In genomic region chr12:121095544-121096198, GRCh38 we compare ENCODE assay signal across 8 cellular contexts. TPM values are rescaled to one million over a fixed set of nuclear protein-coding genes. Genes with fewer than 3 reads are reported as not detected.
A peak's percentile ranks its signal among the peaks of the same experiment; 100 is the strongest.
DNase-seq lines count a peak whose midpoint lies in the region; ATAC-seq, FAIRE-seq and TF ChIP-seq lines count a peak whose summit lies in the region.

No MANE protein-coding gene starts in this region.

- H3K36me3 Mint-ChIP-seq in natural killer cell treated with Interleukin-12 subunit alpha and Interleukin-12 subunit beta and Interleukin-15 and Interleukin-18, amount 100 ng/mL, for 72 hours = peaks cover 12% of the 10 kb centered on the region
- no peaks in the 10 kb centered on the region for H3K36me3 Mint-ChIP-seq in stimulated activated effector memory CD8-positive, alpha-beta T cell treated with anti-CD3 and anti-CD28 coated beads, Interleukin-12 subunit alpha, Interleukin-12 subunit beta, amount 100 ng/mL, for 72 hours

- ATAC-seq in natural killer cell treated with Interleukin-12 subunit alpha and Interleukin-12 subunit beta and Interleukin-15 and Interleukin-18, amount 100 ng/mL, for 72 hours = peak; percentile 89 to 92
- ATAC-seq in stimulated activated effector memory CD8-positive, alpha-beta T cell treated with anti-CD3 and anti-CD28 coated beads, Interleukin-12 subunit alpha, Interleukin-12 subunit beta, amount 100 ng/mL, for 72 hours = peak; percentile 93
- no peak for ATAC-seq in GM18867 (IDR thresholded peaks at IDR 0.05; ENCODE audit: unreplicated experiment)

- peaks cover 37 to 41% of the 10 kb centered on the region in 2 donors for H3K4me1 Mint-ChIP-seq in natural killer cell treated with Interleukin-12 subunit alpha and Interleukin-12 subunit beta and Interleukin-15 and Interleukin-18, amount 100 ng/mL, for 72 hours (ENCODE audit: low read depth in 2 of 2)
- peaks cover 44% of the 10 kb centered on the region for H3K4me1 Mint-ChIP-seq in stimulated activated effector memory CD8-positive, alpha-beta T cell treated with anti-CD3 and anti-CD28 coated beads, Interleukin-12 subunit alpha, Interleukin-12 subunit beta, amount 100 ng/mL, for 72 hours

- TF ChIP-seq CTCF in GM13977 (IDR thresholded peaks at IDR 0.05; ENCODE audit: extremely low read depth, insufficient read depth, missing control alignments) (peak; percentile 78), fibroblast of pulmonary artery (IDR thresholded peaks at IDR 0.05; ENCODE audit: low read length, missing control alignments) (peak; percentile 81)

- FAIRE-seq in RCC 7860 (lab: Jason Lieb, UNC) = no peak

- peak overlapping the region; percentile 83 for H3K4me3 Mint-ChIP-seq in natural killer cell treated with Interleukin-12 subunit alpha and Interleukin-12 subunit beta and Interleukin-15 and Interleukin-18, amount 100 ng/mL, for 72 hours
- H3K4me3 Mint-ChIP-seq in stimulated activated effector memory CD8-positive, alpha-beta T cell treated with anti-CD3 and anti-CD28 coated beads, Interleukin-12 subunit alpha, Interleukin-12 subunit beta, amount 100 ng/mL, for 72 hours = peak overlapping the region; percentile 90

- peak overlapping the region; percentile 43 for H3K4me3 ChIP-seq in fibroblast of pulmonary artery (replicated peaks; ENCODE audit: low read depth, low read length)

- peak overlapping the region in 1 of 2 donors; percentile 72 for H3K27ac Mint-ChIP-seq in natural killer cell treated with Interleukin-12 subunit alpha and Interleukin-12 subunit beta and Interleukin-15 and Interleukin-18, amount 100 ng/mL, for 72 hours
- H3K27ac Mint-ChIP-seq in stimulated activated effector memory CD8-positive, alpha-beta T cell treated with anti-CD3 and anti-CD28 coated beads, Interleukin-12 subunit alpha, Interleukin-12 subunit beta, amount 100 ng/mL, for 72 hours = peak overlapping the region; percentile 85

- no peaks in the 10 kb centered on the region for H3K9me3 Mint-ChIP-seq in natural killer cell treated with Interleukin-12 subunit alpha and Interleukin-12 subunit beta and Interleukin-15 and Interleukin-18, amount 100 ng/mL, for 72 hours
- peaks cover 5% of the 10 kb centered on the region for H3K9me3 Mint-ChIP-seq in stimulated activated effector memory CD8-positive, alpha-beta T cell treated with anti-CD3 and anti-CD28 coated beads, Interleukin-12 subunit alpha, Interleukin-12 subunit beta, amount 100 ng/mL, for 72 hours

- H3K27me3 Mint-ChIP-seq in natural killer cell treated with Interleukin-12 subunit alpha and Interleukin-12 subunit beta and Interleukin-15 and Interleukin-18, amount 100 ng/mL, for 72 hours = no peaks in the 10 kb centered on the region

- peak; percentile 90 for DNase-seq in GM13977 (ENCODE audit: low spot score)
- peak; percentile 87 for DNase-seq in KBM-7
- peak; percentile 16 for DNase-seq in RCC 7860 (ENCODE audit: low spot score)
- peak; percentile 69 to 73 for DNase-seq in activated T-helper 1 cell treated with anti-CD3 and anti-CD28 coated beads, Interleukin-2, amount 50 U/mL, for 16 hours (ENCODE audit: low read depth in 1 of 2, low spot score in 1 of 2)
- DNase-seq in fibroblast of pulmonary artery (ENCODE audit: low read depth) = peak; percentile 60
- peak; percentile 87 for DNase-seq in natural killer cell treated with Interleukin-12 subunit alpha and Interleukin-12 subunit beta and Interleukin-15 and Interleukin-18, amount 100 ng/mL, for 72 hours (ENCODE audit: low spot score)
- DNase-seq in stimulated activated effector memory CD8-positive, alpha-beta T cell treated with anti-CD3 and anti-CD28 coated beads, Interleukin-12 subunit alpha, Interleukin-12 subunit beta, amount 100 ng/mL, for 72 hours (ENCODE audit: low spot score in 2 of 2) = peak; percentile 82 to 90

- in situ Hi-C loops in GM13977 (cut with MboI; ENCODE audit: low pct_unique_long_range_greater_than_20kb, low sequenced_read_pairs, unreplicated experiment) = no loop called here
- in situ Hi-C loops in KBM-7 (cut with MboI; ENCODE audit: low pct_unique_long_range_greater_than_20kb, low sequenced_read_pairs) = no loop called here

RNA-seq across cellular contexts. Expression of gene P2RX7, which starts 37.0 kb away (rescaled TPM):
- total RNA-seq in natural killer cell treated with Interleukin-12 subunit alpha and Interleukin-12 subunit beta and Interleukin-15 and Interleukin-18, amount 100 ng/mL, for 72 hours = 10 to 100 TPM; 20.2 to 46.6 TPM

RNA-seq across cellular contexts. Expression of gene OASL, which starts 56.6 kb away (rescaled TPM):
- total RNA-seq in natural killer cell treated with Interleukin-12 subunit alpha and Interleukin-12 subunit beta and Interleukin-15 and Interleukin-18, amount 100 ng/mL, for 72 hours = 10 to 100 TPM; 10.1 to 10.8 TPM

Comparison
In these comparisons a context has a peak if more than half of its experiments do, and no peak if none do; other contexts are left out.
1. DNase-seq: peak in every context shown above with its lines; median percentile 90 in GM13977; 87 in KBM-7; 87 in natural killer cell treated with Interleukin-12 subunit alpha and Interleukin-12 subunit beta and Interleukin-15 and Interleukin-18, amount 100 ng/mL, for 72 hours; 86 in stimulated activated effector memory CD8-positive, alpha-beta T cell treated with anti-CD3 and anti-CD28 coated beads, Interleukin-12 subunit alpha, Interleukin-12 subunit beta, amount 100 ng/mL, for 72 hours; 71 in activated T-helper 1 cell treated with anti-CD3 and anti-CD28 coated beads, Interleukin-2, amount 50 U/mL, for 16 hours; 60 in fibroblast of pulmonary artery; 16 in RCC 7860.